In genomic region chr22:28474248-28474647, GRCh38 we compare ENCODE assay signal across 25 cellular contexts.
"Had no signal": no experiment of that assay in that cellular context is flagged by ENCODE, and none has a peak within 500 bp of the region (broad histone marks: within the 10 kb centered on the region; RNA-seq: fewer than 3 reads in every experiment).

No MANE protein-coding gene starts in this region.

- ATAC-seq: heart right ventricle; left cardiac atrium; left lung; naive thymus-derived CD4-positive, alpha-beta T cell; natural killer cell treated with Interleukin-12 subunit alpha and Interleukin-12 subunit beta and Interleukin-15 and Interleukin-18, amount 100 ng/mL, for 72 hours; right cardiac atrium; stimulated activated memory B cell treated with anti-CD40 and anti-IgM and Interleukin-4, amounts not matched to agents 10 μg/mL and 1 μg/mL and 100 μg/mL, for 72 hours; stimulated activated naive CD8-positive, alpha-beta T cell treated with anti-CD3 and anti-CD28 coated beads, Interleukin-15, amount 100 ng/mL, for 72 hours had no signal

- H3K4me2 ChIP-seq: smooth muscle cell had no signal

- DNase-seq: heart right ventricle; hippocampal formation; kidney glomerular epithelial cell; left cardiac atrium; left lung; mesendoderm; naive thymus-derived CD4-positive, alpha-beta T cell; ovary; retina; right cardiac atrium; sigmoid colon; stimulated activated CD4-positive, alpha-beta T cell treated with anti-CD3 and anti-CD28 coated beads, Interleukin-1b, Interleukin-23, amount 100 ng/mL, for 48 hours; stimulated activated CD4-positive, alpha-beta T cell treated with anti-CD3 and anti-CD28 coated beads, Interleukin-2, amount 100 ng/mL, for 48 hours; stimulated activated CD4-positive, alpha-beta T cell treated with anti-CD3 and anti-CD28 coated beads, Interleukin-4, amount 100 ng/mL, for 4 hours; stimulated activated CD8-positive, alpha-beta memory T cell treated with anti-CD3 and anti-CD28 coated beads, Interleukin-4, amount 100 ng/mL, for 48 hours; stimulated activated naive CD4-positive, alpha-beta T cell treated with Interleukin-2 at 50 U/mL for 16 hours; stimulated activated naive CD8-positive, alpha-beta T cell treated with anti-CD3 and anti-CD28 coated beads, Interleukin-15, amount 100 ng/mL, for 72 hours; substantia nigra; uterus had no signal

- H3K36me3 ChIP-seq: heart right ventricle, left lung, ovary, sigmoid colon, tibial nerve, uterus had no signal

- H3K4me1 ChIP-seq: left lung, sigmoid colon, tibial nerve, uterus had no signal

- H3K27ac ChIP-seq: heart right ventricle, left lung, ovary, sigmoid colon, tibial nerve, uterus had no signal

- H3K27me3 ChIP-seq: heart right ventricle, left lung, ovary, sigmoid colon, tibial nerve, uterus had no signal

- H3K4me3 ChIP-seq: heart right ventricle, left lung, lung, ovary, sigmoid colon, smooth muscle cell, tibial nerve, uterus had no signal

- FAIRE-seq: keratinocyte had no signal

- H3K9me3 ChIP-seq: heart right ventricle, left lung, ovary, sigmoid colon, tibial nerve, uterus had no signal
